Comparison of ENCODE assay signal across 15 cellular contexts in genomic region chr1:165162671-165163241, GRCh38.
DNase-seq lines count a peak whose midpoint lies in the region; ATAC-seq, FAIRE-seq and TF ChIP-seq lines count a peak whose summit lies in the region.
"Had no signal": no experiment of that assay in that cellular context is flagged by ENCODE, and none has a peak within 500 bp of the region (broad histone marks: within the 10 kb centered on the region; RNA-seq: fewer than 3 reads in every experiment).

No MANE protein-coding gene starts in this region.

- dilution Hi-C loops in keratinocyte (cut with MboI; ENCODE audit: extremely low pct_ligation_motif_present, low sequenced_read_pairs) = no loop called here

- POLR2A ChIA-PET in Panc1 (lab: Charles Lee) = no interaction called here

- CTCF ChIA-PET in Panc1 (lab: Charles Lee) = no interaction called here

- peak; percentile 94 for FAIRE-seq in keratinocyte (lab: Jason Lieb, UNC)
- FAIRE-seq: endothelial cell of umbilical vein had no signal

- no peaks in the 10 kb centered on the region for H3K9me3 ChIP-seq in Panc1 (ENCODE audit: control insufficient read depth, insufficient read depth, low read depth, low read length)
- H3K9me3 ChIP-seq in keratinocyte (ENCODE audit: control insufficient read depth, low read depth, low read length) = no peaks in the 10 kb centered on the region
- H3K9me3 ChIP-seq: thoracic aorta had no signal

- no peak for TF ChIP-seq CTCF in Panc1 (IDR thresholded peaks at IDR 0.05)
- no peak for TF ChIP-seq CTCF in keratinocyte (optimal IDR thresholded peaks at IDR 0.05 in 1 of 3, IDR thresholded peaks at IDR 0.05 in 1 of 3, conservative IDR thresholded peaks at IDR 0.05 in 1 of 3; ENCODE audit: extremely low read depth in 1 of 3, insufficient read depth in 2 of 3, low read length in 3 of 3)

- in situ Hi-C loops in Panc1 (cut with HindIII; ENCODE audit: low pct_unique_long_range_greater_than_20kb, low sequenced_read_pairs) = no loop called here

- DNase-seq in COR-L47 (lab: John Stamatoyannopoulos, UW) (peak; percentile 76), M059J (ENCODE audit: low read depth) (peak; percentile 46), Panc1 (ENCODE audit: low read depth, low spot score) (no peak), keratinocyte (ENCODE audit: low read depth, low spot score) (peak; percentile 66), NCI-H2227 (lab: John Stamatoyannopoulos, UW; ENCODE audit: unreplicated experiment) (no peak)
- DNase-seq: activated CD4-positive, alpha-beta T cell treated with anti-CD3 and anti-CD28 coated beads, Interleukin-2, amount 50 U/mL, for 4 hours; activated naive CD8-positive, alpha-beta T cell treated with anti-CD3 and anti-CD28 coated beads, Interleukin-2, amount 10 ng/mL, durations not matched to agents 7 days and 5 days; natural killer cell; RPMI8226; stimulated activated CD4-positive, alpha-beta T cell treated with anti-CD3 and anti-CD28 coated beads, Interleukin-4, amount 100 ng/mL, for 24 hours had no signal

- no TSS peak for BruUV-seq in Panc1 (replicated peaks; lab: Mats Ljungman, UMichigan)

- ATAC-seq in Panc1 (peak; percentile 93), HG03196 (IDR thresholded peaks at IDR 0.05; ENCODE audit: unreplicated experiment) (no peak), GM19397 (IDR thresholded peaks at IDR 0.05; ENCODE audit: unreplicated experiment) (no peak), HG03280 (IDR thresholded peaks at IDR 0.05; ENCODE audit: unreplicated experiment) (no peak)
- ATAC-seq: natural killer cell had no signal

- H3K4me3 ChIP-seq in Panc1 (ENCODE audit: low read depth in 2 of 2, low read length in 2 of 2) = 0 out of 4 replicates have a peak overlapping the region, but pooled peaks of 1 of the 2 experiments have one; percentile 1
- no peak overlapping the region for H3K4me3 ChIP-seq in keratinocyte (ENCODE audit: control insufficient read depth in 2 of 3, extremely low read depth in 1 of 3, insufficient read depth in 2 of 3, low read depth in 1 of 3, low read length in 3 of 3)
- H3K4me3 ChIP-seq: thoracic aorta had no signal

- H3K36me3 ChIP-seq in Panc1 (ENCODE audit: control insufficient read depth, insufficient read depth, low read length) (no peaks in the 10 kb centered on the region), keratinocyte (ENCODE audit: control insufficient read depth in 2 of 2, extremely low read depth in 1 of 2, insufficient read depth in 2 of 2, low read length in 2 of 2) (no peaks in the 10 kb centered on the region)
- H3K36me3 ChIP-seq: thoracic aorta had no signal

- intact Hi-C loops in Panc1 (cut with micrococcal nuclease; ENCODE audit: unreplicated experiment) = no loop called here

- H3K27me3 ChIP-seq in Panc1 (ENCODE audit: control insufficient read depth, insufficient read depth, low read length) = no peaks in the 10 kb centered on the region
- peaks cover 9% of the 10 kb centered on the region for H3K27me3 ChIP-seq in keratinocyte (ENCODE audit: control insufficient read depth, extremely low read depth, insufficient read depth, low read length)

- H4K20me1 ChIP-seq in keratinocyte (ENCODE audit: control insufficient read depth, extremely low read depth, insufficient read depth, low read length) = no peaks in the 10 kb centered on the region

- peak overlapping the region; percentile 59 for H2AFZ ChIP-seq in keratinocyte (ENCODE audit: control insufficient read depth, low read length)

- H3K4me2 ChIP-seq in keratinocyte (ENCODE audit: control insufficient read depth, extremely low read depth, insufficient read depth, low read depth, low read length) = peak overlapping the region; percentile 67

- peak overlapping the region; percentile 13 for H3K9ac ChIP-seq in keratinocyte (ENCODE audit: control insufficient read depth, extremely low read depth, insufficient read depth, low read length)

- no peaks in the 10 kb centered on the region for H3K79me2 ChIP-seq in keratinocyte (ENCODE audit: control insufficient read depth, insufficient read depth, low read length)

- H3K27ac ChIP-seq in Panc1 (ENCODE audit: low read length) = no peak overlapping the region
- H3K27ac ChIP-seq in keratinocyte (ENCODE audit: control insufficient read depth, insufficient read depth, low read length) = peak overlapping the region; percentile 39
- H3K27ac ChIP-seq: thoracic aorta had no signal

- H3K9me1 ChIP-seq in keratinocyte (ENCODE audit: control insufficient read depth, extremely low read depth, insufficient read depth, low read length) = no peaks in the 10 kb centered on the region

- H3K4me1 ChIP-seq in Panc1 (ENCODE audit: control insufficient read depth, insufficient read depth, low read length) = peaks cover 4% of the 10 kb centered on the region; the same call in 1 of the 2 replicates
- H3K4me1 ChIP-seq in keratinocyte (ENCODE audit: control insufficient read depth, extremely low read depth, insufficient read depth, low read length) = peaks cover 24% of the 10 kb centered on the region

Comparison
In these comparisons a context has a peak if more than half of its experiments do, and no peak if none do; other contexts are left out.
1. DNase-seq: peak in COR-L47 (single experiment), M059J (single experiment) and keratinocyte (single experiment); none in Panc1 (single experiment) and NCI-H2227 (single experiment).